In genomic region chr18:8561123-8561905, GRCh38 we compare ENCODE assay signal across 26 cellular contexts.
"Had no signal": no experiment of that assay in that cellular context is flagged by ENCODE, and none has a peak within 500 bp of the region (broad histone marks: within the 10 kb centered on the region; RNA-seq: fewer than 3 reads in every experiment).

No MANE protein-coding gene starts in this region.

- H3K27ac ChIP-seq: adrenal gland, ascending aorta, coronary artery, esophagus muscularis mucosa, lower lobe of right lung, pancreas, sigmoid colon, WERI-Rb-1 had no signal

- H3K27me3 Mint-ChIP-seq: activated T-cell treated with anti-CD3 and anti-CD28 coated beads, Interleukin-2, amount 50 U/mL, for 24 hours had no signal

- DNase-seq: activated CD4-positive, alpha-beta T cell treated with anti-CD3 and anti-CD28 coated beads for 1 hour; activated CD4-positive, alpha-beta T cell treated with anti-CD3 and anti-CD28 coated beads, Interleukin-2, amount 50 U/mL, for 1 hour; activated CD8-positive, alpha-beta memory T cell treated with anti-CD3 and anti-CD28 coated beads for 24 hours; activated CD8-positive, alpha-beta memory T cell treated with anti-CD3 and anti-CD28 coated beads, Interleukin-2, amount 50 U/mL, for 4 hours; activated naive CD4-positive, alpha-beta T cell; activated T-cell treated with anti-CD3 and anti-CD28 coated beads, Interleukin-2, amount 50 U/mL, for 24 hours; adrenal gland; head of caudate nucleus; islet precursor cell; left colon; lower lobe of right lung; mesendoderm; mucosa of descending colon; nephron progenitor cell; pancreas; sigmoid colon; stimulated activated CD4-positive, alpha-beta T cell treated with anti-CD3 and anti-CD28 coated beads, Interleukin-4, amount 100 ng/mL, for 24 hours; stimulated activated naive CD4-positive, alpha-beta T cell treated with Interleukin-2 at 50 U/mL for 16 hours; T-helper 1 cell; WERI-Rb-1 had no signal

- H3K9me3 ChIP-seq: adrenal gland, ascending aorta, esophagus muscularis mucosa, lower lobe of right lung, mucosa of descending colon, pancreas, sigmoid colon had no signal

- H3K27ac Mint-ChIP-seq: activated naive CD8-positive, alpha-beta T cell; activated T-cell treated with anti-CD3 and anti-CD28 coated beads, Interleukin-2, amount 50 U/mL, for 24 hours; activated T-helper 2 cell treated with anti-CD3 and anti-CD28 coated beads, Interferon-gamma antibody, Interleukin-2, Interleukin-4, amounts not matched to agents 10 μg/mL and 5 μg/mL and 100 μg/mL, durations not matched to agents 14 hours and 24 hours and 36 hours; nephron progenitor cell had no signal

- H3K4me1 ChIP-seq: adrenal gland, ascending aorta, lower lobe of right lung, pancreas, sigmoid colon had no signal

- H3K4me3 ChIP-seq: adrenal gland, ascending aorta, coronary artery, esophagus muscularis mucosa, lower lobe of right lung, mucosa of descending colon, pancreas, sigmoid colon had no signal

- H3K4me3 Mint-ChIP-seq: activated naive CD8-positive, alpha-beta T cell; activated T-cell treated with anti-CD3 and anti-CD28 coated beads, Interleukin-2, amount 50 U/mL, for 24 hours; central memory CD8-positive, alpha-beta T cell; nephron progenitor cell had no signal

- H3K4me1 Mint-ChIP-seq: central memory CD8-positive, alpha-beta T cell had no signal

- H3K9me3 Mint-ChIP-seq: activated T-cell treated with anti-CD3 and anti-CD28 coated beads, Interleukin-2, amount 50 U/mL, for 24 hours; activated T-helper 2 cell treated with anti-CD3 and anti-CD28 coated beads, Interferon-gamma antibody, Interleukin-2, Interleukin-4, amounts not matched to agents 10 μg/mL and 5 μg/mL and 100 μg/mL, durations not matched to agents 14 hours and 24 hours and 36 hours; central memory CD8-positive, alpha-beta T cell had no signal

- H3K27me3 ChIP-seq: adrenal gland, ascending aorta, esophagus muscularis mucosa, pancreas, sigmoid colon had no signal

- H3K36me3 ChIP-seq: adrenal gland, ascending aorta, esophagus muscularis mucosa, lower lobe of right lung, pancreas, sigmoid colon, WERI-Rb-1 had no signal

- ATAC-seq: left colon, lower lobe of right lung, mucosa of descending colon, pancreas had no signal
